16 cellular contexts compared by ENCODE assay signal in the genomic region with DNA sequence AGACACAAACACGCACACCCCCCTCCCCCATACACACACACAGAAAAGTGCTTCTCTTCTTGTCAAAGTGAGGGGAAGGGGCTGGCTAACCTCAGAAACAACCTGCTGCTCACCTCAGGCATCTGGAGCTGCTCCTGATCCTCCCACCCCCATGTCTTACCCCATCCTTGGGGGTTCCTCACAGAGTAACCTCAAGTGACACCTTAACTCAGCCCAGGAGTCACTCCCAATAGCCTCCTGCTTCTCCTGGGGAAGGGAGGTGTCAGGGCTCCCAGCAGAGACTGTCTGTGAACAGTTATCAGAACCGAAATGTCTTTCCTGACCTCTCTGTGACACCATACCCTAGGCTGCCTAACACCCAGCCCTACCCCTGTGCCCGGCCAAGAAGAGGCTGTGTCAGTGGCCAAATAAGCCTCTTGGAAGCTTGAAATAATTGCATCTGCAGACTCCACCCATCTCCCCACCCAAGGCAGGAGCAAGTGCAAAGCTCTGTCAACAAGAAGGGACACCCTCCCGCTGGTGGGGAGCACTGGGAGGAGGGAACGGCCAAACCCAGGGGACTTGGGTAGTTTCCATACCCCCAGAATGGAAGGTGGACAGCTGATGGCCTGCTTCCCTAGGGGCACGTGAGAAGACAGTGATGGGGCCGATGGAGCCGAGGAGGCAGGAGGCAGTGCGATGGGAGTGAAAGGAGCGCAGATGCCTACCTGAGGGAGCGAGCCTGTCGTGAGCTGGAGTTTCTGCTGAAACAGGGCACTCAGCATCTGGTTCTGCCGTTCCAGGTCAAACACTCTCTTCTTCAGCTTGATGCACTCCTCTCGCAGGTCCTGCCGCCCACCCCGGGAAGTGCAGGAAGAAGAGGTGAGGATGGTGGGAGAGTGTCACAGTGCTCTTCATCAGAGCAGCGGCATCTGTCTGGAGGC. TPM values are rescaled to one million over a fixed set of nuclear protein-coding genes. Genes with fewer than 3 reads are reported as not detected.
DNase-seq lines count a peak whose midpoint lies in the region; ATAC-seq and TF ChIP-seq lines count a peak whose summit lies in the region.
"Had no signal": no experiment of that assay in that cellular context is flagged by ENCODE, and none has a peak within 500 bp of the region (broad histone marks: within the 10 kb centered on the region; RNA-seq: fewer than 3 reads in every experiment).

No MANE protein-coding gene starts in this region.

- no peaks in the 10 kb centered on the region for H3K9me3 ChIP-seq in ascending aorta
- H3K9me3 ChIP-seq in heart left ventricle, result no peaks in the 10 kb centered on the region
- no peaks in the 10 kb centered on the region for H3K9me3 ChIP-seq in skeletal muscle tissue (ENCODE audit: control insufficient read depth in 3 of 3, low read length in 3 of 3)
- H3K9me3 ChIP-seq in mucosa of descending colon, result no peaks in the 10 kb centered on the region
- H3K9me3 ChIP-seq: SK-N-SH had no signal

- H3K4me1 ChIP-seq in ascending aorta, result no peaks in the 10 kb centered on the region
- peaks cover 0 to 26% (median 16%) of the 10 kb centered on the region in 12 donors for H3K4me1 ChIP-seq in heart left ventricle
- H3K4me1 ChIP-seq in skeletal muscle tissue (ENCODE audit: control insufficient read depth in 3 of 3, insufficient read depth in 3 of 3, low read length in 3 of 3), result peaks cover 21 to 23% (median 21%) of the 10 kb centered on the region in 3 donors
- H3K4me1 ChIP-seq in mucosa of descending colon (ENCODE audit: low read depth), result no peaks in the 10 kb centered on the region

- no peak for TF ChIP-seq POLR2A in heart left ventricle (IDR thresholded peaks at IDR 0.05)

- H3K27ac ChIP-seq in ascending aorta (peak overlapping the region; percentile 18 to 20), heart left ventricle (peak overlapping the region in 11 of 12 donors; percentile 17 to 87 (median 69)), skeletal muscle tissue (ENCODE audit: low read depth, low read length) (peak overlapping the region; percentile 83)
- H3K27ac ChIP-seq: HL-60 had no signal

- WGBS in heart left ventricle, 4 donors, result 71 to 80% (median 76%) methylated on average over 16 to 17 of the region's 17 CpGs

- ATAC-seq in heart left ventricle (peak in 3 of 4 donors; percentile 41 to 52 (median 50)), HG02623 (IDR thresholded peaks at IDR 0.05; ENCODE audit: unreplicated experiment) (no peak), mucosa of descending colon (no peak)
- ATAC-seq: PC-3 had no signal

- peak overlapping the region; percentile 53 to 74 (median 54) for H3K9ac ChIP-seq in skeletal muscle tissue (ENCODE audit: low read depth in 1 of 3, low read length in 3 of 3)
- H3K9ac ChIP-seq: SK-N-SH had no signal

- TF ChIP-seq CTCF in ascending aorta (IDR thresholded peaks at IDR 0.05) (no peak), heart left ventricle (IDR thresholded peaks at IDR 0.05) (no peak), mucosa of descending colon (IDR thresholded peaks at IDR 0.05) (no peak)

- intact Hi-C loops in ascending aorta (cut with DNase I) (no loop called here), heart left ventricle (cut with DNase I) (no loop called here), mucosa of descending colon (cut with DNase I, micrococcal nuclease) (no loop called here)

- DNase-seq in ascending aorta (ENCODE audit: low spot score in 2 of 2), result no peak
- DNase-seq in heart left ventricle, result no peak
- peak; percentile 53 for DNase-seq in myocyte (ENCODE audit: low read depth)
- DNase-seq in stimulated activated CD8-positive, alpha-beta memory T cell treated with anti-CD3 and anti-CD28 coated beads, Interleukin-4, amount 100 ng/mL, for 48 hours, result no peak
- DNase-seq in mucosa of descending colon, result no peak
- DNase-seq: DMS 273 treated with DMSO at 0.1 percent for 48 hours, HCEC 1CT, KG1, NCI-H1092 treated with DMSO at 0.1 percent for 48 hours, NCI-H1694, NCI-H446, PC-3, SK-N-SH had no signal

- no peaks in the 10 kb centered on the region for H3K27me3 ChIP-seq in ascending aorta
- H3K27me3 ChIP-seq in heart left ventricle, result no peaks in the 10 kb centered on the region
- no peaks in the 10 kb centered on the region for H3K27me3 ChIP-seq in skeletal muscle tissue (ENCODE audit: control insufficient read depth in 3 of 3, insufficient read depth in 3 of 3, low read length in 3 of 3)

- no peak overlapping the region for H3K4me3 ChIP-seq in ascending aorta
- H3K4me3 ChIP-seq in heart left ventricle, result no peak overlapping the region
- peak overlapping the region in 2 of 3 donors; percentile 18 to 49 for H3K4me3 ChIP-seq in skeletal muscle tissue (ENCODE audit: low read length in 3 of 3)
- H3K4me3 ChIP-seq in mucosa of descending colon, result no peak overlapping the region

- H3K36me3 ChIP-seq in ascending aorta, result peaks cover 75 to 87% of the 10 kb centered on the region in 2 donors
- H3K36me3 ChIP-seq in heart left ventricle, result peaks cover 3 to 99% (median 94%) of the 10 kb centered on the region in 9 donors
- H3K36me3 ChIP-seq in skeletal muscle tissue (ENCODE audit: control insufficient read depth in 3 of 3, insufficient read depth in 3 of 3, low read length in 3 of 3), result peaks cover 55 to 62% (median 58%) of the 10 kb centered on the region in 3 donors
- H3K36me3 ChIP-seq in mucosa of descending colon (ENCODE audit: low read depth), result no peaks in the 10 kb centered on the region

RNA-seq across cellular contexts. Expression of a gene that starts 26.8 kb away (rescaled TPM):
- total RNA-seq in ascending aorta (33.4 TPM), heart left ventricle (10 to 100 TPM; 14.1 to 35.0 (median 25.0) TPM), myocyte (95.7 and 112 TPM in 2 replicates), skeletal muscle tissue (19.3 TPM), mucosa of descending colon (10 to 100 TPM in 1 of 3 donors, 1 to 10 TPM in 2; 2.5 to 17.7 (median 4.7) TPM)
- 10 to 100 TPM; 19.4 to 27.7 TPM for polyA plus RNA-seq in heart left ventricle
- polyA plus RNA-seq in myocyte (2012), result 48.1 TPM

RNA-seq across cellular contexts. Expression of a gene that starts 41.5 kb away (rescaled TPM):
- 2.6 TPM for total RNA-seq in ascending aorta
- 1 to 10 TPM; 1.7 to 3.9 (median 2.4) TPM for total RNA-seq in heart left ventricle
- 1 to 10 TPM; 1.6 to 2.2 TPM for polyA plus RNA-seq in heart left ventricle
- total RNA-seq in myocyte, result 4.3 and 4.9 TPM in 2 replicates
- 4.6 TPM for polyA plus RNA-seq in myocyte (2012)
- total RNA-seq in skeletal muscle tissue, result 6.8 TPM
- total RNA-seq in mucosa of descending colon, result 1 to 10 TPM; 3.0 to 5.0 (median 3.7) TPM

Comparison
In these comparisons a context has a peak if more than half of its experiments do, and no peak if none do; other contexts are left out.
1. H3K27ac ChIP-seq: peak in every context shown above with its lines; median percentile 83 in skeletal muscle tissue; 69 in heart left ventricle; 19 in ascending aorta.
2. H3K4me3 ChIP-seq: peak in skeletal muscle tissue (2 of 3); none in ascending aorta (0 of 2), heart left ventricle (0 of 12) and mucosa of descending colon (single experiment).
3. ATAC-seq: peak in heart left ventricle (3 of 4); none in HG02623 (single experiment) and mucosa of descending colon (single experiment).